In the genomic region with DNA sequence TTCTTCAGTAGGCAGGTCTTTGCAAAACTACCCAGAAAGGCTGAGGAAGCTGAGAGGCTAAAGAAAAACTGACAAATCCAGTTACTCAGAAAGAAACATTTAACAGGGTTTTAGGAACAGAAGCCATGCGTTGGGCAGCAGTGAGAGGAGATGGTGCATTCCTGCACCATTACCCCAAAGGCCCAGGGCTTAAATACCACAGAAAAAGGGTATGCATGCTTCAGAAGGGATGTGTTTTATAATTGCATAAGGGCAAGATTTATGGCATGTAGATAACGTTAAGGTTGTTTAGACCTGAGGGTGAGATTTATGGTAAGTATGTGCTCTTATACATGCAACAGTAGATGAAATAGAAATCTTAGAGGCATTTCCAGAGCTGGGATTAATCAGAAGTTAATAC, we compare ENCODE assay signal across 2 cellular contexts.
TF ChIP-seq lines count a peak whose summit lies in the region.

No MANE protein-coding gene starts in this region.

TF ChIP-seq in SK-N-SH treated with all-trans-retinoic acid at 6 μM for 48 hours, 23 proteins besides CTCF, POLR2A, EP300 and RAD21:
- TF ChIP-seq ZC3H10 (CRISPR knock-in tag; IDR thresholded peaks at IDR 0.05) (no peak), ISL1 (CRISPR knock-in tag; IDR thresholded peaks at IDR 0.05) (0 out of 2 replicates have a peak, but pooled peaks have one; percentile 19)

TF ChIP-seq in SK-N-SH, 30 proteins besides CTCF, POLR2A, EP300 and RAD21:
- TF ChIP-seq NFIC (IDR thresholded peaks at IDR 0.05; ENCODE audit: borderline replicate concordance) (no peak), TCF12 (IDR thresholded peaks at IDR 0.05) (no peak)
